In genomic region chr12:111369496-111370220, GRCh38 we compare ENCODE assay signal across 8 cellular contexts. TPM values are rescaled to one million over a fixed set of nuclear protein-coding genes. Genes with fewer than 3 reads are reported as not detected.
DNase-seq lines count a peak whose midpoint lies in the region; ATAC-seq, FAIRE-seq and TF ChIP-seq lines count a peak whose summit lies in the region.

No MANE protein-coding gene starts in this region.

- H2AFZ ChIP-seq in astrocyte (ENCODE audit: low read depth, low read length) = peak overlapping the region; percentile 88

- CTCF ChIA-PET in activated naive CD4-positive, alpha-beta T cell treated with anti-CD3 and anti-CD28 coated beads, Interleukin-2, amount 10 ng/mL, durations not matched to agents 7 days and 5 days (lab: Charles Lee) = interaction anchor here (0.6 to 4.1 kb wide), 4 partner anchors 26 to 88 kb away, joined by 3 to 18 read pairs (median 4); no protein-coding TSS in a partner anchor

- H3K9me3 Mint-ChIP-seq in activated naive CD4-positive, alpha-beta T cell treated with anti-CD3 and anti-CD28 coated beads, Interleukin-2, amount 10 ng/mL, durations not matched to agents 7 days and 5 days = no peaks in the 10 kb centered on the region
- peaks cover 3% of the 10 kb centered on the region for H3K9me3 Mint-ChIP-seq in astrocyte (ENCODE audit: unreplicated experiment)

- ATAC-seq in upper lobe of left lung (ENCODE audit: low FRiP score in 2 of 2) (no peak), GM18907 (IDR thresholded peaks at IDR 0.05; ENCODE audit: unreplicated experiment) (no peak)

- no peaks in the 10 kb centered on the region for H3K9me3 ChIP-seq in astrocyte (ENCODE audit: insufficient read depth, low read depth, low read length)
- no peaks in the 10 kb centered on the region for H3K9me3 ChIP-seq in upper lobe of left lung

- H3K4me3 ChIP-seq in astrocyte (ENCODE audit: insufficient read depth, low read depth, low read length) = peak overlapping the region; percentile 82
- peak overlapping the region; percentile 58 for H3K4me3 ChIP-seq in lower leg skin (ENCODE audit: low read depth, poor library complexity, severe bottlenecking)
- H3K4me3 ChIP-seq in upper lobe of left lung = peak overlapping the region; percentile 42 to 91 (median 72)

- H4K20me1 ChIP-seq in astrocyte (ENCODE audit: insufficient read depth, low read length) = peaks cover 18% of the 10 kb centered on the region

- H3K4me2 ChIP-seq in astrocyte (ENCODE audit: low read length) = peak overlapping the region; percentile 96

- TF ChIP-seq EP300 in upper lobe of left lung (IDR thresholded peaks at IDR 0.05) = no peak

- peaks cover 39% of the 10 kb centered on the region for H3K27me3 Mint-ChIP-seq in activated naive CD4-positive, alpha-beta T cell treated with anti-CD3 and anti-CD28 coated beads, Interleukin-2, amount 10 ng/mL, durations not matched to agents 7 days and 5 days
- peaks cover 2% of the 10 kb centered on the region for H3K27me3 Mint-ChIP-seq in astrocyte (ENCODE audit: low read depth, unreplicated experiment)

- TF ChIP-seq POLR2A in lower leg skin (IDR thresholded peaks at IDR 0.05) = no peak
- TF ChIP-seq POLR2A in upper lobe of left lung (IDR thresholded peaks at IDR 0.05) = no peak

- peaks cover 7% of the 10 kb centered on the region for H3K79me2 ChIP-seq in astrocyte (ENCODE audit: insufficient read depth, low read length)

- H3K36me3 ChIP-seq in astrocyte (ENCODE audit: insufficient read depth, low read length) = no peaks in the 10 kb centered on the region
- H3K36me3 ChIP-seq in upper lobe of left lung = peaks cover 0 to 8% (median 0%) of the 10 kb centered on the region in 4 donors

- peak overlapping the region; percentile 80 for H3K4me3 Mint-ChIP-seq in activated naive CD4-positive, alpha-beta T cell treated with anti-CD3 and anti-CD28 coated beads, Interleukin-2, amount 10 ng/mL, durations not matched to agents 7 days and 5 days
- H3K4me3 Mint-ChIP-seq in astrocyte (ENCODE audit: unreplicated experiment) = peak overlapping the region; percentile 86

- H3K36me3 Mint-ChIP-seq in activated naive CD4-positive, alpha-beta T cell treated with anti-CD3 and anti-CD28 coated beads, Interleukin-2, amount 10 ng/mL, durations not matched to agents 7 days and 5 days = no peaks in the 10 kb centered on the region
- H3K36me3 Mint-ChIP-seq in astrocyte (ENCODE audit: low read depth, unreplicated experiment) = peaks cover 13% of the 10 kb centered on the region

- H3K27ac Mint-ChIP-seq in activated naive CD4-positive, alpha-beta T cell treated with anti-CD3 and anti-CD28 coated beads, Interleukin-2, amount 10 ng/mL, durations not matched to agents 7 days and 5 days = no peak overlapping the region
- no peak overlapping the region for H3K27ac Mint-ChIP-seq in astrocyte (ENCODE audit: unreplicated experiment)

- H3K4me1 ChIP-seq in astrocyte (ENCODE audit: insufficient read depth, low read length) = peaks cover 14% of the 10 kb centered on the region
- H3K4me1 ChIP-seq in upper lobe of left lung = peaks cover 15 to 24% (median 22%) of the 10 kb centered on the region in 4 donors

- no peak for DNase-seq in activated naive CD4-positive, alpha-beta T cell treated with anti-CD3 and anti-CD28 coated beads, Interleukin-2, amount 10 ng/mL, durations not matched to agents 7 days and 5 days
- DNase-seq in activated naive CD4-positive, alpha-beta T cell treated with Interleukin-2 at 50 U/mL for 16 hours = no peak
- DNase-seq in astrocyte (ENCODE audit: low read depth) = no peak
- no peak for DNase-seq in lower leg skin (ENCODE audit: low spot score in 2 of 2)
- no peak for DNase-seq in upper lobe of left lung
- no peak for DNase-seq in OCI-M2 (lab: John Stamatoyannopoulos, UW; ENCODE audit: unreplicated experiment)
- no peak for DNase-seq in GM10266 (ENCODE audit: extremely low spot score)

- intact Hi-C loops in lower leg skin (cut with DNase I; ENCODE audit: low total_unique reads) = no loop called here

- TF ChIP-seq CTCF in astrocyte (IDR thresholded peaks at IDR 0.05; ENCODE audit: insufficient read depth, low read depth, low read length) (no peak), lower leg skin (IDR thresholded peaks at IDR 0.05) (no peak), upper lobe of left lung (IDR thresholded peaks at IDR 0.05) (no peak), GM10266 (IDR thresholded peaks at IDR 0.05; ENCODE audit: control insufficient read depth, insufficient read depth, low read depth, missing control alignments) (no peak)

- H3K4me1 Mint-ChIP-seq in activated naive CD4-positive, alpha-beta T cell treated with anti-CD3 and anti-CD28 coated beads, Interleukin-2, amount 10 ng/mL, durations not matched to agents 7 days and 5 days = peaks cover 22% of the 10 kb centered on the region
- peaks cover 8% of the 10 kb centered on the region for H3K4me1 Mint-ChIP-seq in astrocyte (ENCODE audit: low read depth, unreplicated experiment)

- 40 to 44% methylated on average over 13 of the region's 13 CpGs for WGBS in lower leg skin, 2 donors
- 39 to 49% methylated on average over 13 of the region's 13 CpGs for WGBS in upper lobe of left lung, 2 donors

- no peaks in the 10 kb centered on the region for H3K27me3 ChIP-seq in astrocyte (ENCODE audit: insufficient read depth, low read length)
- no peaks in the 10 kb centered on the region for H3K27me3 ChIP-seq in upper lobe of left lung

- peak overlapping the region; percentile 87 for H3K9ac ChIP-seq in astrocyte (ENCODE audit: low read length)

- FAIRE-seq in astrocyte (lab: Jason Lieb, UNC) = no peak

- H3K27ac ChIP-seq in astrocyte (ENCODE audit: low read depth, low read length) (no peak overlapping the region), upper lobe of left lung (peak overlapping the region in 3 of 4 donors; percentile 64 to 82 (median 75))

RNA-seq across cellular contexts. Expression of gene PHETA1, which starts 0.8 kb away (rescaled TPM):
- 14.3 and 14.9 TPM in 2 replicates for total RNA-seq in astrocyte
- 10 to 100 TPM; 18.6 to 37.3 (median 25.1) TPM for total RNA-seq in lower leg skin
- total RNA-seq in upper lobe of left lung = 10 to 100 TPM in 5 of 6 donors, 1 to 10 TPM in 1; 9.1 to 24.6 (median 21.2) TPM

RNA-seq across cellular contexts. Expression of gene SH2B3, which starts 36.1 kb away (rescaled TPM):
- total RNA-seq in astrocyte (23.6 and 26.1 TPM in 2 replicates), lower leg skin (10 to 100 TPM in 1 of 4 donors, 1 to 10 TPM in 3; 6.5 to 16.1 (median 8.2) TPM), upper lobe of left lung (100 to 1,000 TPM in 1 of 6 donors, 10 to 100 TPM in 5; 24.8 to 128 (median 52.5) TPM)
